8 cellular contexts compared by ENCODE assay signal in the genomic region with DNA sequence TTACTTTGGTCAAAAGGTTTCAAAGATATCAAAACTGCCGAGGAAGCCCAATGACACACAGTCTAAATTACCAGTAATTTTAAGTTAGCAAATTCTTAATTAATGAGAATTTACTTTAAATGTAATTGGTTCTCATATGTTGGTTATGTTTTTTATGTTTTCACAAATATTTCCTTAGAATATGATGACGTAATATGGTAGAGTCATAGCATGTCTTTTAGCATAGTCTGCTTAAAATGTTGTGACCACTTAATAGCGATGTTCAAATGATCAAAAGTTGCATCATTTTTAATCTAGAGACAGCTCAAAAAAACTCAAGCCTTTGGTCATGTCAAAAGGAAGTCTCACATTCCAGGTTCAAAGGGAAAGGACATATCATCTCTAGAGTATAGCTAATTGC.
"Had no signal": no experiment of that assay in that cellular context is flagged by ENCODE, and none has a peak within 500 bp of the region (broad histone marks: within the 10 kb centered on the region; RNA-seq: fewer than 3 reads in every experiment).

No MANE protein-coding gene starts in this region.

- H3K9me3 Mint-ChIP-seq: GM23338 had no signal

- H2AFZ ChIP-seq: GM23338 had no signal

- DNase-seq: HCEC 1CT, Karpas-422, KBM-7 had no signal

- H3K4me3 Mint-ChIP-seq: GM23338 had no signal

- H3K9ac ChIP-seq: KMS-11 had no signal

- H3K27ac ChIP-seq: KMS-11 had no signal

- H3K4me2 ChIP-seq: GM23338, KMS-11 had no signal

- H3K27ac Mint-ChIP-seq: GM23338 had no signal

- FAIRE-seq: H1, H54, HTR-8/SVneo had no signal

- H3K4me3 ChIP-seq: GM23338 had no signal

- ATAC-seq: GM23338 had no signal
